In genomic region chr20:39082686-39083085, GRCh38 we compare ENCODE assay signal across 30 cellular contexts.
"Had no signal": no experiment of that assay in that cellular context is flagged by ENCODE, and none has a peak within 500 bp of the region (broad histone marks: within the 10 kb centered on the region; RNA-seq: fewer than 3 reads in every experiment).

No MANE protein-coding gene starts in this region.

- H3K9me3 Mint-ChIP-seq: natural killer cell; neural crest cell; stimulated activated naive CD8-positive, alpha-beta T cell treated with anti-CD3 and anti-CD28 coated beads, Interleukin-15, Interleukin-2, amounts not matched to agents 100 ng/mL and 50 ng/mL, for 24 hours had no signal

- H3K27me3 ChIP-seq: ovary, right lobe of liver, thyroid gland, tibial nerve, upper lobe of left lung, vagina had no signal

- H3K9me3 ChIP-seq: ovary, psoas muscle, right lobe of liver, thoracic aorta, thyroid gland, upper lobe of left lung, vagina had no signal

- H2AFZ ChIP-seq: parathyroid adenoma had no signal

- H3K4me1 ChIP-seq: parathyroid adenoma, psoas muscle, right lobe of liver, sigmoid colon, spleen, stomach, thyroid gland, tibial nerve, upper lobe of left lung, vagina had no signal

- H3K36me3 Mint-ChIP-seq: naive thymus-derived CD4-positive, alpha-beta T cell; natural killer cell; stimulated activated naive B cell treated with anti-CD40 and anti-IgM and Interleukin-4, amounts not matched to agents 10 μg/mL and 1 μg/mL and 100 μg/mL, for 72 hours had no signal

- H3K9ac ChIP-seq: parathyroid adenoma had no signal

- DNase-seq: naive thymus-derived CD4-positive, alpha-beta T cell; natural killer cell; occipital lobe; ovary; posterior cingulate gyrus; psoas muscle; right cardiac atrium; right lobe of liver; sigmoid colon; spleen; stimulated activated CD4-positive, alpha-beta T cell treated with anti-CD3 and anti-CD28 coated beads, Interleukin-12 subunit alpha, Interleukin-12 subunit beta, amount 100 ng/mL, for 4 hours; stimulated activated CD4-positive, alpha-beta T cell treated with anti-CD3 and anti-CD28 coated beads, Interleukin-1b, Interleukin-23, amount 100 ng/mL, for 48 hours; stimulated activated CD4-positive, alpha-beta T cell treated with anti-CD3 and anti-CD28 coated beads, Interleukin-4, amount 100 ng/mL, for 1 hour; stimulated activated CD4-positive, alpha-beta T cell treated with anti-CD3 and anti-CD28 coated beads, Interleukin-4, amount 100 ng/mL, for 4 hours; stimulated activated CD8-positive, alpha-beta memory T cell treated with anti-CD3 and anti-CD28 coated beads, Interleukin-4, amount 100 ng/mL, for 48 hours; stimulated activated naive B cell treated with anti-CD40 and anti-IgM and Interleukin-4, amounts not matched to agents 10 μg/mL and 1 μg/mL and 100 μg/mL, for 72 hours; stimulated activated naive CD4-positive, alpha-beta T cell treated with Interleukin-2 at 50 U/mL for 16 hours; stomach; thyroid gland; trophoblast cell; upper lobe of left lung had no signal

- H3K36me3 ChIP-seq: ovary, right lobe of liver, sigmoid colon, spleen, stomach, thoracic aorta, thyroid gland, tibial nerve, upper lobe of left lung, vagina had no signal

- H3K4me1 Mint-ChIP-seq: neural crest cell; stimulated activated naive B cell treated with anti-CD40 and anti-IgM and Interleukin-4, amounts not matched to agents 10 μg/mL and 1 μg/mL and 100 μg/mL, for 72 hours had no signal

- H3K4me2 ChIP-seq: smooth muscle cell had no signal

- H3K27ac ChIP-seq: ovary, parathyroid adenoma, psoas muscle, right lobe of liver, sigmoid colon, skin epidermis, spleen, stomach, thoracic aorta, thyroid gland, tibial nerve, upper lobe of left lung, vagina had no signal

- H3K27ac Mint-ChIP-seq: naive thymus-derived CD4-positive, alpha-beta T cell; natural killer cell; nephron; stimulated activated naive B cell treated with anti-CD40 and anti-IgM and Interleukin-4, amounts not matched to agents 10 μg/mL and 1 μg/mL and 100 μg/mL, for 72 hours; stimulated activated naive CD8-positive, alpha-beta T cell treated with anti-CD3 and anti-CD28 coated beads, Interleukin-15, Interleukin-2, amounts not matched to agents 100 ng/mL and 50 ng/mL, for 24 hours had no signal

- H3K4me3 Mint-ChIP-seq: naive thymus-derived CD4-positive, alpha-beta T cell; natural killer cell; nephron; neural crest cell; stimulated activated naive B cell treated with anti-CD40 and anti-IgM and Interleukin-4, amounts not matched to agents 10 μg/mL and 1 μg/mL and 100 μg/mL, for 72 hours; stimulated activated naive CD8-positive, alpha-beta T cell treated with anti-CD3 and anti-CD28 coated beads, Interleukin-15, Interleukin-2, amounts not matched to agents 100 ng/mL and 50 ng/mL, for 24 hours had no signal

- H3K79me2 ChIP-seq: parathyroid adenoma had no signal

- H3K4me3 ChIP-seq: ovary, psoas muscle, right lobe of liver, sigmoid colon, skin epidermis, smooth muscle cell, spleen, stomach, thoracic aorta, thyroid gland, tibial nerve, upper lobe of left lung, vagina had no signal

- ATAC-seq: naive thymus-derived CD4-positive, alpha-beta T cell; natural killer cell; psoas muscle; stimulated activated naive B cell treated with anti-CD40 and anti-IgM and Interleukin-4, amounts not matched to agents 10 μg/mL and 1 μg/mL and 100 μg/mL, for 72 hours had no signal
